ENCODE assay signal across 8 cellular contexts in genomic region chr7:80453699-80454340, GRCh38. TPM values are rescaled to one million over a fixed set of nuclear protein-coding genes. Genes with fewer than 3 reads are reported as not detected.
DNase-seq lines count a peak whose midpoint lies in the region; ATAC-seq and TF ChIP-seq lines count a peak whose summit lies in the region.

No MANE protein-coding gene starts in this region.

- no peak overlapping the region for H3K27ac ChIP-seq in lower lobe of right lung

- H3K4me1 ChIP-seq in lower lobe of right lung, result no peaks in the 10 kb centered on the region

- no peaks in the 10 kb centered on the region for H3K27me3 ChIP-seq in lower lobe of right lung (ENCODE audit: low read depth)

- no peak for ATAC-seq in lower lobe of right lung
- ATAC-seq in GM18505 (IDR thresholded peaks at IDR 0.05; ENCODE audit: unreplicated experiment), result no peak
- no peak for ATAC-seq in GM21786 (IDR thresholded peaks at IDR 0.05; ENCODE audit: unreplicated experiment)

- peak; percentile 49 for TF ChIP-seq CTCF in lower lobe of right lung (IDR thresholded peaks at IDR 0.05)

- intact Hi-C loops in lower lobe of right lung (cut with DNase I), result no loop called here

- DNase-seq in DMS114 treated with DMSO at 0.1 percent for 48 hours (lab: John Stamatoyannopoulos, UW; ENCODE audit: unreplicated experiment) (peak; percentile 20), Kasumi-1 (lab: John Stamatoyannopoulos, UW) (peak; percentile 19 to 50), amniotic epithelial cell (ENCODE audit: low read depth) (peak; percentile 39), lower lobe of right lung (no peak), LoVo (ENCODE audit: low spot score) (no peak)
- no peak for DNase-seq in activated CD8-positive, alpha-beta memory T cell treated with anti-CD3 and anti-CD28 coated beads, Interleukin-2, amount 50 U/mL, for 48 hours

- no peaks in the 10 kb centered on the region for H3K9me3 ChIP-seq in lower lobe of right lung

- no peaks in the 10 kb centered on the region for H3K36me3 ChIP-seq in lower lobe of right lung

- no peak overlapping the region for H3K4me3 ChIP-seq in lower lobe of right lung

- TF ChIP-seq POLR2A in GM18505 (IDR thresholded peaks at IDR 0.05; ENCODE audit: borderline replicate concordance, extremely low read depth, insufficient read depth, insufficient read length), result no peak

RNA-seq across cellular contexts. Expression of gene GNAT3, which starts 58.0 kb away (rescaled TPM):
- not detected for total RNA-seq in lower lobe of right lung

Comparison
In these comparisons a context has a peak if more than half of its experiments do, and no peak if none do; other contexts are left out.
1. DNase-seq: peak in DMS114 treated with DMSO at 0.1 percent for 48 hours (single experiment), Kasumi-1 (2 of 2) and amniotic epithelial cell (single experiment); none in lower lobe of right lung (single experiment), activated CD8-positive, alpha-beta memory T cell treated with anti-CD3 and anti-CD28 coated beads, Interleukin-2, amount 50 U/mL, for 48 hours (single experiment) and LoVo (single experiment).